ENCODE assay signal across 15 cellular contexts in genomic region chr2:120601566-120601965, GRCh38.
"Had no signal": no experiment of that assay in that cellular context is flagged by ENCODE, and none has a peak within 500 bp of the region (broad histone marks: within the 10 kb centered on the region; RNA-seq: fewer than 3 reads in every experiment).

No MANE protein-coding gene starts in this region.

- H3K27me3 ChIP-seq: pancreas, sigmoid colon, thyroid gland, upper lobe of left lung had no signal

- H3K36me3 Mint-ChIP-seq: mesothelial cell of epicardium, natural killer cell had no signal

- H3K4me3 Mint-ChIP-seq: central memory CD8-positive, alpha-beta T cell; mesothelial cell of epicardium; natural killer cell; neural crest cell had no signal

- H3K36me3 ChIP-seq: pancreas, prostate gland, sigmoid colon, thyroid gland, upper lobe of left lung had no signal

- H3K9me3 ChIP-seq: pancreas, prostate gland, sigmoid colon, thyroid gland, upper lobe of left lung had no signal

- H3K9me3 Mint-ChIP-seq: central memory CD8-positive, alpha-beta T cell; natural killer cell; neural crest cell had no signal

- H3K27ac Mint-ChIP-seq: mesothelial cell of epicardium, natural killer cell had no signal

- DNase-seq: effector memory CD4-positive, alpha-beta T cell; islet precursor cell; natural killer cell; nucleus accumbens; pancreas; sigmoid colon; stimulated activated CD4-positive, alpha-beta T cell treated with anti-CD3 and anti-CD28 coated beads, Interleukin-2, amount 100 ng/mL, for 48 hours; stimulated activated naive CD4-positive, alpha-beta T cell treated with Interleukin-2 at 50 U/mL for 16 hours; thyroid gland; upper lobe of left lung had no signal

- H3K4me1 ChIP-seq: pancreas, thyroid gland had no signal

- H3K27ac ChIP-seq: pancreas, prostate gland, sigmoid colon, skin epidermis, thyroid gland, upper lobe of left lung had no signal

- H3K4me3 ChIP-seq: pancreas, prostate gland, sigmoid colon, skin epidermis, thyroid gland, upper lobe of left lung had no signal

- ATAC-seq: natural killer cell, pancreas had no signal

- H3K4me1 Mint-ChIP-seq: central memory CD8-positive, alpha-beta T cell; mesothelial cell of epicardium; natural killer cell had no signal
